In the genomic region with DNA sequence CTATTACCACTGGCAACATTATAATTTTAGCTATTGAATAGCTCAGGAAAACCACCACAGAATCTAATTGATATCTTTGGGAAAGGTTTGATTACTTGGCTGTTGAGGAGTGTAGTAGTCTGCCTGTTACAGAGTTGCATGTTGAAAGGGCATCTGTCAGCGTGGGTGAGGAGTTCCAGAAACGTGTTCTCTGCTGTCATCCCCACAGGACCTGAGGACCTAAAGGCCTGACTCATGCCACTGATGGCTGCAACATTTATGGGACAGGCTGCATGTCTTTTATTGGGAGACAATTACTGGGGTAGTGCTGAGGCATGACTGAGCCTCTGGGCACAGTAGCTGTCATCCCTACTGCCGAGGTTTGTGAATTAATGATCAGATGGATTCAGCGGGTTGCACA, we compare ENCODE assay signal across 17 cellular contexts.
DNase-seq lines count a peak whose midpoint lies in the region; ATAC-seq and TF ChIP-seq lines count a peak whose summit lies in the region.
"Had no signal": no experiment of that assay in that cellular context is flagged by ENCODE, and none has a peak within 500 bp of the region (broad histone marks: within the 10 kb centered on the region; RNA-seq: fewer than 3 reads in every experiment).

No MANE protein-coding gene starts in this region.

- intact Hi-C loops in activated T-helper 1 cell treated with anti-CD3 and anti-CD28 coated beads, Interleukin-12 subunit alpha, Interleukin-12 subunit beta, Interleukin-2, Interleukin-4 antibody, amounts not matched to agents 30 ng/mL and 10 ng/mL and 1 ng/mL, durations not matched to agents 14 hours and 24 hours and 36 hours (cut with micrococcal nuclease) = no loop called here

- no peak overlapping the region for H3K27ac ChIP-seq in GM23248
- no peak overlapping the region for H3K27ac ChIP-seq in foreskin keratinocyte
- peak overlapping the region; percentile 46 for H3K27ac ChIP-seq in neural cell (ENCODE audit: low read length)

- H3K36me3 ChIP-seq in GM23248 (ENCODE audit: low read depth) (no peaks in the 10 kb centered on the region), neural cell (ENCODE audit: insufficient read depth, low read length) (no peaks in the 10 kb centered on the region)

- H3K4me1 ChIP-seq in GM23248 (ENCODE audit: insufficient read depth) = 0 out of 2 replicates have a peak, but pooled peaks cover 8% of the 10 kb centered on the region
- no peaks in the 10 kb centered on the region for H3K4me1 ChIP-seq in foreskin keratinocyte

- no peak overlapping the region for H3K4me3 ChIP-seq in GM23248
- no peak overlapping the region for H3K4me3 ChIP-seq in neural cell (ENCODE audit: low read length)

- no peak for TF ChIP-seq EP300 in neural cell (conservative IDR thresholded peaks at IDR 0.05; ENCODE audit: poor library complexity, severe bottlenecking)

- no peaks in the 10 kb centered on the region for H3K27me3 Mint-ChIP-seq in activated T-helper 1 cell treated with anti-CD3 and anti-CD28 coated beads, Interleukin-12 subunit alpha, Interleukin-12 subunit beta, Interleukin-2, Interleukin-4 antibody, amounts not matched to agents 30 ng/mL and 10 ng/mL and 1 ng/mL, durations not matched to agents 14 hours and 24 hours and 36 hours (ENCODE audit: insufficient read depth)
- H3K27me3 Mint-ChIP-seq: CD4-positive, alpha-beta T cell; IgD-negative memory B cell had no signal

- ATAC-seq in foreskin keratinocyte = peak; percentile 9
- no peak for ATAC-seq in HG03280 (IDR thresholded peaks at IDR 0.05; ENCODE audit: unreplicated experiment)

- H3K36me3 Mint-ChIP-seq in activated T-helper 1 cell treated with anti-CD3 and anti-CD28 coated beads, Interleukin-12 subunit alpha, Interleukin-12 subunit beta, Interleukin-2, Interleukin-4 antibody, amounts not matched to agents 30 ng/mL and 10 ng/mL and 1 ng/mL, durations not matched to agents 14 hours and 24 hours and 36 hours (ENCODE audit: low read depth) = no peaks in the 10 kb centered on the region
- H3K36me3 Mint-ChIP-seq: IgD-negative memory B cell had no signal

- no peaks in the 10 kb centered on the region for H3K9me3 ChIP-seq in GM23248 (ENCODE audit: low read depth)
- no peaks in the 10 kb centered on the region for H3K9me3 ChIP-seq in neural cell (ENCODE audit: low read length)

- H4K20me1 ChIP-seq in GM23248 (ENCODE audit: insufficient read depth) (no peaks in the 10 kb centered on the region), neural cell (ENCODE audit: insufficient read depth) (no peaks in the 10 kb centered on the region)

- H3K4me3 Mint-ChIP-seq in activated T-helper 1 cell treated with anti-CD3 and anti-CD28 coated beads, Interleukin-12 subunit alpha, Interleukin-12 subunit beta, Interleukin-2, Interleukin-4 antibody, amounts not matched to agents 30 ng/mL and 10 ng/mL and 1 ng/mL, durations not matched to agents 14 hours and 24 hours and 36 hours = no peak overlapping the region
- H3K4me3 Mint-ChIP-seq: CD4-positive, alpha-beta T cell; H9; IgD-negative memory B cell had no signal

- H2AFZ ChIP-seq in GM23248 (no peak overlapping the region), neural cell (ENCODE audit: low read depth, low read length) (no peak overlapping the region)

- TF ChIP-seq CTCF in foreskin keratinocyte (conservative IDR thresholded peaks at IDR 0.05) (no peak), neural cell (IDR thresholded peaks at IDR 0.05; ENCODE audit: poor library complexity, severe bottlenecking) (no peak)

- H3F3A ChIP-seq in GM23248 (ENCODE audit: insufficient read depth) (no peaks in the 10 kb centered on the region), neural cell (ENCODE audit: insufficient read depth, low read length, poor library complexity, severe bottlenecking) (no peaks in the 10 kb centered on the region)

- no peak overlapping the region for H3K27ac Mint-ChIP-seq in activated T-helper 1 cell treated with anti-CD3 and anti-CD28 coated beads, Interleukin-12 subunit alpha, Interleukin-12 subunit beta, Interleukin-2, Interleukin-4 antibody, amounts not matched to agents 30 ng/mL and 10 ng/mL and 1 ng/mL, durations not matched to agents 14 hours and 24 hours and 36 hours
- H3K27ac Mint-ChIP-seq: CD4-positive, alpha-beta T cell; H9; IgD-negative memory B cell had no signal

- H3K9me3 Mint-ChIP-seq in activated T-helper 1 cell treated with anti-CD3 and anti-CD28 coated beads, Interleukin-12 subunit alpha, Interleukin-12 subunit beta, Interleukin-2, Interleukin-4 antibody, amounts not matched to agents 30 ng/mL and 10 ng/mL and 1 ng/mL, durations not matched to agents 14 hours and 24 hours and 36 hours = no peaks in the 10 kb centered on the region
- H3K9me3 Mint-ChIP-seq: H9, IgD-negative memory B cell had no signal

- TF ChIP-seq RAD21 in neural cell (conservative IDR thresholded peaks at IDR 0.05) = no peak

- 45 to 54% methylated on average over 4 of the region's 4 CpGs for WGBS in GM23248 (ENCODE audit: low coverage in 1 of 2, low lambda C conversion rate in 2 of 2, missing lambda C conversion rate in 2 of 2), 2 experiments

- in situ Hi-C loops in GM23248 (cut with MboI) = no loop called here

- H3K9me2 ChIP-seq in GM23248 (ENCODE audit: insufficient read depth) (no peaks in the 10 kb centered on the region; the same call in 1 of the 2 replicates), neural cell (ENCODE audit: insufficient read depth, low read length) (no peaks in the 10 kb centered on the region)

- H3K4me1 Mint-ChIP-seq in activated T-helper 1 cell treated with anti-CD3 and anti-CD28 coated beads, Interleukin-12 subunit alpha, Interleukin-12 subunit beta, Interleukin-2, Interleukin-4 antibody, amounts not matched to agents 30 ng/mL and 10 ng/mL and 1 ng/mL, durations not matched to agents 14 hours and 24 hours and 36 hours (ENCODE audit: low read depth) = no peaks in the 10 kb centered on the region
- H3K4me1 Mint-ChIP-seq: IgD-negative memory B cell had no signal

- H3K79me2 ChIP-seq in GM23248 (ENCODE audit: insufficient read depth) = no peaks in the 10 kb centered on the region
- H3K79me2 ChIP-seq in neural cell (replicated peaks; ENCODE audit: insufficient read depth, low read length) = peaks cover 3% of the 10 kb centered on the region

- H3K9ac ChIP-seq in GM23248 (no peak overlapping the region), neural cell (ENCODE audit: low read length) (no peak overlapping the region)

- no peaks in the 10 kb centered on the region for H3K27me3 ChIP-seq in GM23248 (replicated peaks; ENCODE audit: insufficient read depth)
- H3K27me3 ChIP-seq in foreskin keratinocyte = no peaks in the 10 kb centered on the region
- no peaks in the 10 kb centered on the region for H3K27me3 ChIP-seq in neural cell (ENCODE audit: insufficient read depth, low read depth, low read length)

- DNase-seq in GM23248 = peak; percentile 42
- DNase-seq in HuH-7.5 (ENCODE audit: low spot score) = peak; percentile 1
- no peak for DNase-seq in foreskin keratinocyte
- no peak for DNase-seq in CD1c-positive myeloid dendritic cell (ENCODE audit: extremely low spot score)
- DNase-seq in activated T-helper 1 cell treated with anti-CD3 and anti-CD28 coated beads, Interleukin-12 subunit alpha, Interleukin-12 subunit beta, Interleukin-2, Interleukin-4 antibody, amounts not matched to agents 30 ng/mL and 10 ng/mL and 1 ng/mL, durations not matched to agents 14 hours and 24 hours and 36 hours (ENCODE audit: low spot score) = no peak
- DNase-seq: Calu3; CD4-positive, alpha-beta T cell; H9; MV-4-11; NCI-H1436; NCI-H2029; NCI-H2171; NCI-H510A treated with DMSO at 0.1 percent for 48 hours; NCI-H82 had no signal

- H3K4me2 ChIP-seq in GM23248 (ENCODE audit: unreplicated experiment) = peak overlapping the region; percentile 8
- H3K4me2 ChIP-seq in neural cell (ENCODE audit: low read length) = no peak overlapping the region

TF ChIP-seq in neural cell, 6 proteins besides CTCF, POLR2A, EP300 and RAD21:
- no peak for TF ChIP-seq EZH2 (IDR thresholded peaks at IDR 0.05; ENCODE audit: borderline replicate concordance, insufficient read depth, low read length, poor library complexity, severe bottlenecking)
- no peak for TF ChIP-seq TAF1 (IDR thresholded peaks at IDR 0.05; ENCODE audit: low read depth)
- no peak for TF ChIP-seq POLR2AphosphoS5 (IDR thresholded peaks at IDR 0.05)
- no peak for TF ChIP-seq MXI1 (conservative IDR thresholded peaks at IDR 0.05; ENCODE audit: poor library complexity, severe bottlenecking)
- TF ChIP-seq, protein P1, sequence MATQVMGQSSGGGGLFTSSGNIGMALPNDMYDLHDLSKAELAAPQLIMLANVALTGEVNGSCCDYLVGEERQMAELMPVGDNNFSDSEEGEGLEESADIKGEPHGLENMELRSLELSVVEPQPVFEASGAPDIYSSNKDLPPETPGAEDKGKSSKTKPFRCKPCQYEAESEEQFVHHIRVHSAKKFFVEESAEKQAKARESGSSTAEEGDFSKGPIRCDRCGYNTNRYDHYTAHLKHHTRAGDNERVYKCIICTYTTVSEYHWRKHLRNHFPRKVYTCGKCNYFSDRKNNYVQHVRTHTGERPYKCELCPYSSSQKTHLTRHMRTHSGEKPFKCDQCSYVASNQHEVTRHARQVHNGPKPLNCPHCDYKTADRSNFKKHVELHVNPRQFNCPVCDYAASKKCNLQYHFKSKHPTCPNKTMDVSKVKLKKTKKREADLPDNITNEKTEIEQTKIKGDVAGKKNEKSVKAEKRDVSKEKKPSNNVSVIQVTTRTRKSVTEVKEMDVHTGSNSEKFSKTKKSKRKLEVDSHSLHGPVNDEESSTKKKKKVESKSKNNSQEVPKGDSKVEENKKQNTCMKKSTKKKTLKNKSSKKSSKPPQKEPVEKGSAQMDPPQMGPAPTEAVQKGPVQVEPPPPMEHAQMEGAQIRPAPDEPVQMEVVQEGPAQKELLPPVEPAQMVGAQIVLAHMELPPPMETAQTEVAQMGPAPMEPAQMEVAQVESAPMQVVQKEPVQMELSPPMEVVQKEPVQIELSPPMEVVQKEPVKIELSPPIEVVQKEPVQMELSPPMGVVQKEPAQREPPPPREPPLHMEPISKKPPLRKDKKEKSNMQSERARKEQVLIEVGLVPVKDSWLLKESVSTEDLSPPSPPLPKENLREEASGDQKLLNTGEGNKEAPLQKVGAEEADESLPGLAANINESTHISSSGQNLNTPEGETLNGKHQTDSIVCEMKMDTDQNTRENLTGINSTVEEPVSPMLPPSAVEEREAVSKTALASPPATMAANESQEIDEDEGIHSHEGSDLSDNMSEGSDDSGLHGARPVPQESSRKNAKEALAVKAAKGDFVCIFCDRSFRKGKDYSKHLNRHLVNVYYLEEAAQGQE (IDR thresholded peaks at IDR 0.05; ENCODE audit: borderline replicate concordance) = no peak

Comparison
In these comparisons a context has a peak if more than half of its experiments do, and no peak if none do; other contexts are left out.
1. DNase-seq: peak in GM23248 (single experiment) and HuH-7.5 (single experiment); none in foreskin keratinocyte (0 of 2), CD1c-positive myeloid dendritic cell (single experiment) and activated T-helper 1 cell treated with anti-CD3 and anti-CD28 coated beads, Interleukin-12 subunit alpha, Interleukin-12 subunit beta, Interleukin-2, Interleukin-4 antibody, amounts not matched to agents 30 ng/mL and 10 ng/mL and 1 ng/mL, durations not matched to agents 14 hours and 24 hours and 36 hours (single experiment).